Comparison of ENCODE assay signal across 1 cellular context in the genomic region with DNA sequence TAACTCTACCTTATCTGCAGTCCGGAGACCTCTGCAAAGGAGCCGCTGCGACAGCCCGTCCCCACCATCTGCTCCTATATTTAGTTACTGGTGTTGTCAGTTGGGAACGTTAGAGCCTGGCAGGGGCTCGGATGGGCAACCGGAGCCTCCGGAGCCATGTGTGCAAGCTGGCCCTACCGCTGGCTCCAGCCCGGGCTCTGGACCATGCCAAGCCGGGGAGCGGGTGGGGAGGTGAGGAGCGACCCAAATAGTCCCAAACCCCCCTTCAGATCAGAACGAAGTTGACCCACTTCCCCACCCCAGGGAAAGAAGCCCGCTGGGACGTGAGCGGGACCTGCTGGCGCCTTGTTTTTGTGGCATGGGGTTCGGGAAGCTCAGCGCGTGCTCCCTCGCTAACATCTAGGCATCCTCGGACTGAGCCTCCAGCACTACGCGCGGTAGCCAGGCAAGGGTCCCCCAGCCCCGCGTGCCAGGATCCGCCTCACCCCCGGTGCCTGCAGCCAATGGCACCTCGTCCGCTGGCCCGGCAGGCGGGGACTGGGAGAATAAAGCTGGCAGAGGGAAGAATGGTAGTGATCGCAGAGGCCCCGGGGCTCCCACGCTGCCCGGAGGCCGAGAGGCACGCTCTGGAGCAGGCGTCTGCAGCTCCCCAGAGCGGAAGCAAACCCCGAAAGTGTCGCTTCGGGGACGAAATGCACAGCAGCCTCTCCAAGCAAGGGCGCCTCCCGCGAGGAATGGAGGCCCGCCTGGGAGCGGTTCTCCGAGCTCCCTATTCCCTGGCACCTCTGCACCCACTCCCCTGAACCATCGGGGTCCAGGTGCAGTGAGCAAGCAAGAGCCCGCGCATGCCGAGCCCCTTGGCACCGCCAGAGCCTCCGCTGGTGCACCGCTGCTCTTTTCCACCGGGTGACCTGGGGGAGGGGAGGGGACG.
TF ChIP-seq lines count a peak whose summit lies in the region.

No MANE protein-coding gene starts in this region.

TF ChIP-seq in H1, 55 proteins besides CTCF, POLR2A, EP300 and RAD21:
- TF ChIP-seq SIN3A (conservative IDR thresholded peaks at IDR 0.05 in 1 of 2, IDR thresholded peaks at IDR 0.05 in 1 of 2; ENCODE audit: low read depth in 1 of 2, low read length in 2 of 2) (no peak), PHF8 (conservative IDR thresholded peaks at IDR 0.05; ENCODE audit: low read depth, low read length) (0 out of 2 replicates have a peak, but pooled peaks have one; percentile 1), RBBP5 (IDR thresholded peaks at IDR 0.05; ENCODE audit: borderline replicate concordance, low read depth, low read length) (no peak), SIX5 (IDR thresholded peaks at IDR 0.05; ENCODE audit: low read depth, low read length) (no peak), NRF1 (IDR thresholded peaks at IDR 0.05; ENCODE audit: low read depth, low read length) (no peak), TEAD4 (IDR thresholded peaks at IDR 0.05; ENCODE audit: low read depth, low read length) (no peak), KDM5A (IDR thresholded peaks at IDR 0.05; ENCODE audit: low read length) (no peak), EGR1 (IDR thresholded peaks at IDR 0.05; ENCODE audit: borderline replicate concordance, low read depth, low read length) (no peak), GABPA (IDR thresholded peaks at IDR 0.05; ENCODE audit: borderline replicate concordance, insufficient read depth, low read length) (no peak), BACH1 (IDR thresholded peaks at IDR 0.05; ENCODE audit: low read length) (no peak; the same call in 1 of the 2 replicates), POLR2AphosphoS5 (IDR thresholded peaks at IDR 0.05; ENCODE audit: low read depth, low read length) (no peak), SAP30 (IDR thresholded peaks at IDR 0.05; ENCODE audit: insufficient read depth, insufficient replicate concordance, low read length) (peak; percentile 55), SRF (IDR thresholded peaks at IDR 0.05; ENCODE audit: low read depth, low read length) (no peak), BCL11A (IDR thresholded peaks at IDR 0.05; ENCODE audit: low read depth in 2 of 2, low read length in 2 of 2) (no peak), CHD2 (IDR thresholded peaks at IDR 0.05; ENCODE audit: low read length) (no peak), FOSL1 (IDR thresholded peaks at IDR 0.05; ENCODE audit: insufficient read depth, low read depth, low read length) (no peak), HDAC6 (IDR thresholded peaks at IDR 0.05; ENCODE audit: low read depth, low read length) (no peak), TAF7 (optimal IDR thresholded peaks at IDR 0.05; ENCODE audit: borderline replicate concordance, low read depth, low read length) (no peak), RFX5 (IDR thresholded peaks at IDR 0.05; ENCODE audit: borderline replicate concordance, low read depth, low read length) (no peak), POU5F1 (IDR thresholded peaks at IDR 0.05; ENCODE audit: low read depth, low read length) (no peak), EZH2 (IDR thresholded peaks at IDR 0.05; ENCODE audit: low read depth, low read length, severe bottlenecking) (peak; percentile 34), CBX8 (IDR thresholded peaks at IDR 0.05; ENCODE audit: borderline replicate concordance, low read depth, low read length) (no peak), SUZ12 (IDR thresholded peaks at IDR 0.05; ENCODE audit: low read length) (no peak), SIRT6 (IDR thresholded peaks at IDR 0.05; ENCODE audit: low read length) (no peak), JUND (IDR thresholded peaks at IDR 0.05; ENCODE audit: low read length) (no peak), JUN (IDR thresholded peaks at IDR 0.05; ENCODE audit: low read depth, low read length) (no peak), HDAC2 (IDR thresholded peaks at IDR 0.05; ENCODE audit: borderline replicate concordance in 1 of 2, low read depth in 2 of 2, low read length in 2 of 2) (no peak), SP2 (IDR thresholded peaks at IDR 0.05; ENCODE audit: low read length) (no peak), NANOG (IDR thresholded peaks at IDR 0.05; ENCODE audit: insufficient read depth, low read depth, low read length, poor library complexity, severe bottlenecking) (no peak), TBP (IDR thresholded peaks at IDR 0.05; ENCODE audit: low read depth, low read length) (no peak), ASH2L (IDR thresholded peaks at IDR 0.05; ENCODE audit: low read length) (no peak), MAX (IDR thresholded peaks at IDR 0.05) (peak; percentile 93), MAFK (IDR thresholded peaks at IDR 0.05; ENCODE audit: low read depth, low read length) (no peak), SP4 (IDR thresholded peaks at IDR 0.05; ENCODE audit: low read length) (no peak), YY1 (IDR thresholded peaks at IDR 0.05; ENCODE audit: low read depth, low read length) (no peak), GTF2F1 (IDR thresholded peaks at IDR 0.05; ENCODE audit: borderline replicate concordance, low read depth, low read length) (no peak), RXRA (IDR thresholded peaks at IDR 0.05; ENCODE audit: insufficient read depth, low read depth, low read length) (no peak), BRCA1 (IDR thresholded peaks at IDR 0.05; ENCODE audit: low read depth, low read length) (no peak), KDM4A (IDR thresholded peaks at IDR 0.05; ENCODE audit: low read depth, low read length, severe bottlenecking) (peak; percentile 93), ZNF274 (IDR thresholded peaks at IDR 0.05; ENCODE audit: borderline replicate concordance, extremely low read depth, low read length) (no peak), TCF12 (IDR thresholded peaks at IDR 0.05; ENCODE audit: low read depth, low read length) (no peak), ATF3 (IDR thresholded peaks at IDR 0.05; ENCODE audit: insufficient read depth, low read depth, low read length) (no peak), SP1 (IDR thresholded peaks at IDR 0.05; ENCODE audit: low read depth, low read length) (no peak), ATF2 (IDR thresholded peaks at IDR 0.05; ENCODE audit: low read length) (no peak), CREB1 (IDR thresholded peaks at IDR 0.05) (no peak), KDM1A (IDR thresholded peaks at IDR 0.05; ENCODE audit: borderline replicate concordance, low read length) (no peak), TAF1 (IDR thresholded peaks at IDR 0.05; ENCODE audit: low read depth, low read length) (0 out of 2 replicates have a peak, but pooled peaks have one; percentile 22), CEBPB (IDR thresholded peaks at IDR 0.05; ENCODE audit: low read depth, low read length) (no peak), RNF2 (IDR thresholded peaks at IDR 0.05; ENCODE audit: borderline replicate concordance, low read depth, low read length, missing control alignments, poor library complexity, severe bottlenecking) (no peak), CBX5 (IDR thresholded peaks at IDR 0.05; ENCODE audit: low read depth, low read length) (no peak), CHD1 (IDR thresholded peaks at IDR 0.05; ENCODE audit: low read depth, low read length) (no peak), CTBP2 (IDR thresholded peaks at IDR 0.05; ENCODE audit: borderline replicate concordance, insufficient read depth, insufficient read length, low read length) (no peak)
- TF ChIP-seq, protein P1, sequence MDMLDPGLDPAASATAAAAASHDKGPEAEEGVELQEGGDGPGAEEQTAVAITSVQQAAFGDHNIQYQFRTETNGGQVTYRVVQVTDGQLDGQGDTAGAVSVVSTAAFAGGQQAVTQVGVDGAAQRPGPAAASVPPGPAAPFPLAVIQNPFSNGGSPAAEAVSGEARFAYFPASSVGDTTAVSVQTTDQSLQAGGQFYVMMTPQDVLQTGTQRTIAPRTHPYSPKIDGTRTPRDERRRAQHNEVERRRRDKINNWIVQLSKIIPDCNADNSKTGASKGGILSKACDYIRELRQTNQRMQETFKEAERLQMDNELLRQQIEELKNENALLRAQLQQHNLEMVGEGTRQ (IDR thresholded peaks at IDR 0.05; ENCODE audit: low read length): no peak
- TF ChIP-seq, protein P2, sequence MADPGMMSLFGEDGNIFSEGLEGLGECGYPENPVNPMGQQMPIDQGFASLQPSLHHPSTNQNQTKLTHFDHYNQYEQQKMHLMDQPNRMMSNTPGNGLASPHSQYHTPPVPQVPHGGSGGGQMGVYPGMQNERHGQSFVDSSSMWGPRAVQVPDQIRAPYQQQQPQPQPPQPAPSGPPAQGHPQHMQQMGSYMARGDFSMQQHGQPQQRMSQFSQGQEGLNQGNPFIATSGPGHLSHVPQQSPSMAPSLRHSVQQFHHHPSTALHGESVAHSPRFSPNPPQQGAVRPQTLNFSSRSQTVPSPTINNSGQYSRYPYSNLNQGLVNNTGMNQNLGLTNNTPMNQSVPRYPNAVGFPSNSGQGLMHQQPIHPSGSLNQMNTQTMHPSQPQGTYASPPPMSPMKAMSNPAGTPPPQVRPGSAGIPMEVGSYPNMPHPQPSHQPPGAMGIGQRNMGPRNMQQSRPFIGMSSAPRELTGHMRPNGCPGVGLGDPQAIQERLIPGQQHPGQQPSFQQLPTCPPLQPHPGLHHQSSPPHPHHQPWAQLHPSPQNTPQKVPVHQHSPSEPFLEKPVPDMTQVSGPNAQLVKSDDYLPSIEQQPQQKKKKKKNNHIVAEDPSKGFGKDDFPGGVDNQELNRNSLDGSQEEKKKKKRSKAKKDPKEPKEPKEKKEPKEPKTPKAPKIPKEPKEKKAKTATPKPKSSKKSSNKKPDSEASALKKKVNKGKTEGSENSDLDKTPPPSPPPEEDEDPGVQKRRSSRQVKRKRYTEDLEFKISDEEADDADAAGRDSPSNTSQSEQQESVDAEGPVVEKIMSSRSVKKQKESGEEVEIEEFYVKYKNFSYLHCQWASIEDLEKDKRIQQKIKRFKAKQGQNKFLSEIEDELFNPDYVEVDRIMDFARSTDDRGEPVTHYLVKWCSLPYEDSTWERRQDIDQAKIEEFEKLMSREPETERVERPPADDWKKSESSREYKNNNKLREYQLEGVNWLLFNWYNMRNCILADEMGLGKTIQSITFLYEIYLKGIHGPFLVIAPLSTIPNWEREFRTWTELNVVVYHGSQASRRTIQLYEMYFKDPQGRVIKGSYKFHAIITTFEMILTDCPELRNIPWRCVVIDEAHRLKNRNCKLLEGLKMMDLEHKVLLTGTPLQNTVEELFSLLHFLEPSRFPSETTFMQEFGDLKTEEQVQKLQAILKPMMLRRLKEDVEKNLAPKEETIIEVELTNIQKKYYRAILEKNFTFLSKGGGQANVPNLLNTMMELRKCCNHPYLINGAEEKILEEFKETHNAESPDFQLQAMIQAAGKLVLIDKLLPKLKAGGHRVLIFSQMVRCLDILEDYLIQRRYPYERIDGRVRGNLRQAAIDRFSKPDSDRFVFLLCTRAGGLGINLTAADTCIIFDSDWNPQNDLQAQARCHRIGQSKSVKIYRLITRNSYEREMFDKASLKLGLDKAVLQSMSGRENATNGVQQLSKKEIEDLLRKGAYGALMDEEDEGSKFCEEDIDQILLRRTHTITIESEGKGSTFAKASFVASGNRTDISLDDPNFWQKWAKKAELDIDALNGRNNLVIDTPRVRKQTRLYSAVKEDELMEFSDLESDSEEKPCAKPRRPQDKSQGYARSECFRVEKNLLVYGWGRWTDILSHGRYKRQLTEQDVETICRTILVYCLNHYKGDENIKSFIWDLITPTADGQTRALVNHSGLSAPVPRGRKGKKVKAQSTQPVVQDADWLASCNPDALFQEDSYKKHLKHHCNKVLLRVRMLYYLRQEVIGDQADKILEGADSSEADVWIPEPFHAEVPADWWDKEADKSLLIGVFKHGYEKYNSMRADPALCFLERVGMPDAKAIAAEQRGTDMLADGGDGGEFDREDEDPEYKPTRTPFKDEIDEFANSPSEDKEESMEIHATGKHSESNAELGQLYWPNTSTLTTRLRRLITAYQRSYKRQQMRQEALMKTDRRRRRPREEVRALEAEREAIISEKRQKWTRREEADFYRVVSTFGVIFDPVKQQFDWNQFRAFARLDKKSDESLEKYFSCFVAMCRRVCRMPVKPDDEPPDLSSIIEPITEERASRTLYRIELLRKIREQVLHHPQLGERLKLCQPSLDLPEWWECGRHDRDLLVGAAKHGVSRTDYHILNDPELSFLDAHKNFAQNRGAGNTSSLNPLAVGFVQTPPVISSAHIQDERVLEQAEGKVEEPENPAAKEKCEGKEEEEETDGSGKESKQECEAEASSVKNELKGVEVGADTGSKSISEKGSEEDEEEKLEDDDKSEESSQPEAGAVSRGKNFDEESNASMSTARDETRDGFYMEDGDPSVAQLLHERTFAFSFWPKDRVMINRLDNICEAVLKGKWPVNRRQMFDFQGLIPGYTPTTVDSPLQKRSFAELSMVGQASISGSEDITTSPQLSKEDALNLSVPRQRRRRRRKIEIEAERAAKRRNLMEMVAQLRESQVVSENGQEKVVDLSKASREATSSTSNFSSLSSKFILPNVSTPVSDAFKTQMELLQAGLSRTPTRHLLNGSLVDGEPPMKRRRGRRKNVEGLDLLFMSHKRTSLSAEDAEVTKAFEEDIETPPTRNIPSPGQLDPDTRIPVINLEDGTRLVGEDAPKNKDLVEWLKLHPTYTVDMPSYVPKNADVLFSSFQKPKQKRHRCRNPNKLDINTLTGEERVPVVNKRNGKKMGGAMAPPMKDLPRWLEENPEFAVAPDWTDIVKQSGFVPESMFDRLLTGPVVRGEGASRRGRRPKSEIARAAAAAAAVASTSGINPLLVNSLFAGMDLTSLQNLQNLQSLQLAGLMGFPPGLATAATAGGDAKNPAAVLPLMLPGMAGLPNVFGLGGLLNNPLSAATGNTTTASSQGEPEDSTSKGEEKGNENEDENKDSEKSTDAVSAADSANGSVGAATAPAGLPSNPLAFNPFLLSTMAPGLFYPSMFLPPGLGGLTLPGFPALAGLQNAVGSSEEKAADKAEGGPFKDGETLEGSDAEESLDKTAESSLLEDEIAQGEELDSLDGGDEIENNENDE (IDR thresholded peaks at IDR 0.05; ENCODE audit: insufficient replicate concordance, low read length): no peak
- TF ChIP-seq, protein P3, sequence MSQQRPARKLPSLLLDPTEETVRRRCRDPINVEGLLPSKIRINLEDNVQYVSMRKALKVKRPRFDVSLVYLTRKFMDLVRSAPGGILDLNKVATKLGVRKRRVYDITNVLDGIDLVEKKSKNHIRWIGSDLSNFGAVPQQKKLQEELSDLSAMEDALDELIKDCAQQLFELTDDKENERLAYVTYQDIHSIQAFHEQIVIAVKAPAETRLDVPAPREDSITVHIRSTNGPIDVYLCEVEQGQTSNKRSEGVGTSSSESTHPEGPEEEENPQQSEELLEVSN (IDR thresholded peaks at IDR 0.05): peak; percentile 92
